ENCODE assay signal across 1 cellular context in the genomic region with DNA sequence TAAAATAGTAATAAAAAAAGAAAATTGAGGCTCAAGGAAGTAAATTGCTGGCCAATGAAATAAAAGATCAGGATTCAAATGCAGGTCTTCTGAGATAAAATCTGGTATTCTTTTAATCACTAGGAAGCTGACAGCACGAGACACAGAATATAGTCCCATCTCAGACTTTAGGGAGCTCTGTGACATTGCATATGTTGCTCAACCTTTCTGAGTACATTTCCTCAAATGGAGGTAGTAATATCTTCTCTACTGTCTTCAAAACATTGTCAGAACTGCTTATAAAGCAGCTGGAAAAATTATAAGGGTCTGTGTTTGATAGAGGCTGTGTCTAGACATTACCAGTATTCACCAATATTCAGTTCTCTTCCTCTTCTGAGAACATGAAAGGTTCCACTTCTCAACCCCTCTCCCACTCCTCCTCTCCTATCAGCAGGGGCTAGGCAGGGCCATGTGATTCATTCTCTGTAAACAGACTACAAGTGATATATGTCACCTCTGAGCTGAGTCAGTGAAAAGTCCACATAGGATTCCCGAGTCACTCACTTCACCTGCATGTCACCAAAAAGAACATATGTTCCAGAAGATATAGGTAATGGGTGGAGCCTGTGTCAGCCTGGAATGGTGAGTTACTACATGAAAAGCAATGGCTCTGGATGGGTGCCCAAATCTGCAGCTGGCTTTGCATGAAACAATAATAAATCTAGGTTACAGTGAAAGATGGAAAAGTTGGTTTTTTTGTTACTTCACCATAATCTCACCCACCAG.
TF ChIP-seq lines count a peak whose summit lies in the region.

No MANE protein-coding gene starts in this region.

TF ChIP-seq in K562, 482 proteins besides CTCF, POLR2A, EP300 and RAD21 (continued from another document and continues in another):
- TF ChIP-seq, protein P1, sequence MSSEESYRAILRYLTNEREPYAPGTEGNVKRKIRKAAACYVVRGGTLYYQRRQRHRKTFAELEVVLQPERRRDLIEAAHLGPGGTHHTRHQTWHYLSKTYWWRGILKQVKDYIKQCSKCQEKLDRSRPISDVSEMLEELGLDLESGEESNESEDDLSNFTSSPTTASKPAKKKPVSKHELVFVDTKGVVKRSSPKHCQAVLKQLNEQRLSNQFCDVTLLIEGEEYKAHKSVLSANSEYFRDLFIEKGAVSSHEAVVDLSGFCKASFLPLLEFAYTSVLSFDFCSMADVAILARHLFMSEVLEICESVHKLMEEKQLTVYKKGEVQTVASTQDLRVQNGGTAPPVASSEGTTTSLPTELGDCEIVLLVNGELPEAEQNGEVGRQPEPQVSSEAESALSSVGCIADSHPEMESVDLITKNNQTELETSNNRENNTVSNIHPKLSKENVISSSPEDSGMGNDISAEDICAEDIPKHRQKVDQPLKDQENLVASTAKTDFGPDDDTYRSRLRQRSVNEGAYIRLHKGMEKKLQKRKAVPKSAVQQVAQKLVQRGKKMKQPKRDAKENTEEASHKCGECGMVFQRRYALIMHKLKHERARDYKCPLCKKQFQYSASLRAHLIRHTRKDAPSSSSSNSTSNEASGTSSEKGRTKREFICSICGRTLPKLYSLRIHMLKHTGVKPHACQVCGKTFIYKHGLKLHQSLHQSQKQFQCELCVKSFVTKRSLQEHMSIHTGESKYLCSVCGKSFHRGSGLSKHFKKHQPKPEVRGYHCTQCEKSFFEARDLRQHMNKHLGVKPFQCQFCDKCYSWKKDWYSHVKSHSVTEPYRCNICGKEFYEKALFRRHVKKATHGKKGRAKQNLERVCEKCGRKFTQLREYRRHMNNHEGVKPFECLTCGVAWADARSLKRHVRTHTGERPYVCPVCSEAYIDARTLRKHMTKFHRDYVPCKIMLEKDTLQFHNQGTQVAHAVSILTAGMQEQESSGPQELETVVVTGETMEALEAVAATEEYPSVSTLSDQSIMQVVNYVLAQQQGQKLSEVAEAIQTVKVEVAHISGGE (CRISPR knock-in tag; IDR thresholded peaks at IDR 0.05), result no peak; a peak in 1 of 6 replicates
- TF ChIP-seq, protein P2, sequence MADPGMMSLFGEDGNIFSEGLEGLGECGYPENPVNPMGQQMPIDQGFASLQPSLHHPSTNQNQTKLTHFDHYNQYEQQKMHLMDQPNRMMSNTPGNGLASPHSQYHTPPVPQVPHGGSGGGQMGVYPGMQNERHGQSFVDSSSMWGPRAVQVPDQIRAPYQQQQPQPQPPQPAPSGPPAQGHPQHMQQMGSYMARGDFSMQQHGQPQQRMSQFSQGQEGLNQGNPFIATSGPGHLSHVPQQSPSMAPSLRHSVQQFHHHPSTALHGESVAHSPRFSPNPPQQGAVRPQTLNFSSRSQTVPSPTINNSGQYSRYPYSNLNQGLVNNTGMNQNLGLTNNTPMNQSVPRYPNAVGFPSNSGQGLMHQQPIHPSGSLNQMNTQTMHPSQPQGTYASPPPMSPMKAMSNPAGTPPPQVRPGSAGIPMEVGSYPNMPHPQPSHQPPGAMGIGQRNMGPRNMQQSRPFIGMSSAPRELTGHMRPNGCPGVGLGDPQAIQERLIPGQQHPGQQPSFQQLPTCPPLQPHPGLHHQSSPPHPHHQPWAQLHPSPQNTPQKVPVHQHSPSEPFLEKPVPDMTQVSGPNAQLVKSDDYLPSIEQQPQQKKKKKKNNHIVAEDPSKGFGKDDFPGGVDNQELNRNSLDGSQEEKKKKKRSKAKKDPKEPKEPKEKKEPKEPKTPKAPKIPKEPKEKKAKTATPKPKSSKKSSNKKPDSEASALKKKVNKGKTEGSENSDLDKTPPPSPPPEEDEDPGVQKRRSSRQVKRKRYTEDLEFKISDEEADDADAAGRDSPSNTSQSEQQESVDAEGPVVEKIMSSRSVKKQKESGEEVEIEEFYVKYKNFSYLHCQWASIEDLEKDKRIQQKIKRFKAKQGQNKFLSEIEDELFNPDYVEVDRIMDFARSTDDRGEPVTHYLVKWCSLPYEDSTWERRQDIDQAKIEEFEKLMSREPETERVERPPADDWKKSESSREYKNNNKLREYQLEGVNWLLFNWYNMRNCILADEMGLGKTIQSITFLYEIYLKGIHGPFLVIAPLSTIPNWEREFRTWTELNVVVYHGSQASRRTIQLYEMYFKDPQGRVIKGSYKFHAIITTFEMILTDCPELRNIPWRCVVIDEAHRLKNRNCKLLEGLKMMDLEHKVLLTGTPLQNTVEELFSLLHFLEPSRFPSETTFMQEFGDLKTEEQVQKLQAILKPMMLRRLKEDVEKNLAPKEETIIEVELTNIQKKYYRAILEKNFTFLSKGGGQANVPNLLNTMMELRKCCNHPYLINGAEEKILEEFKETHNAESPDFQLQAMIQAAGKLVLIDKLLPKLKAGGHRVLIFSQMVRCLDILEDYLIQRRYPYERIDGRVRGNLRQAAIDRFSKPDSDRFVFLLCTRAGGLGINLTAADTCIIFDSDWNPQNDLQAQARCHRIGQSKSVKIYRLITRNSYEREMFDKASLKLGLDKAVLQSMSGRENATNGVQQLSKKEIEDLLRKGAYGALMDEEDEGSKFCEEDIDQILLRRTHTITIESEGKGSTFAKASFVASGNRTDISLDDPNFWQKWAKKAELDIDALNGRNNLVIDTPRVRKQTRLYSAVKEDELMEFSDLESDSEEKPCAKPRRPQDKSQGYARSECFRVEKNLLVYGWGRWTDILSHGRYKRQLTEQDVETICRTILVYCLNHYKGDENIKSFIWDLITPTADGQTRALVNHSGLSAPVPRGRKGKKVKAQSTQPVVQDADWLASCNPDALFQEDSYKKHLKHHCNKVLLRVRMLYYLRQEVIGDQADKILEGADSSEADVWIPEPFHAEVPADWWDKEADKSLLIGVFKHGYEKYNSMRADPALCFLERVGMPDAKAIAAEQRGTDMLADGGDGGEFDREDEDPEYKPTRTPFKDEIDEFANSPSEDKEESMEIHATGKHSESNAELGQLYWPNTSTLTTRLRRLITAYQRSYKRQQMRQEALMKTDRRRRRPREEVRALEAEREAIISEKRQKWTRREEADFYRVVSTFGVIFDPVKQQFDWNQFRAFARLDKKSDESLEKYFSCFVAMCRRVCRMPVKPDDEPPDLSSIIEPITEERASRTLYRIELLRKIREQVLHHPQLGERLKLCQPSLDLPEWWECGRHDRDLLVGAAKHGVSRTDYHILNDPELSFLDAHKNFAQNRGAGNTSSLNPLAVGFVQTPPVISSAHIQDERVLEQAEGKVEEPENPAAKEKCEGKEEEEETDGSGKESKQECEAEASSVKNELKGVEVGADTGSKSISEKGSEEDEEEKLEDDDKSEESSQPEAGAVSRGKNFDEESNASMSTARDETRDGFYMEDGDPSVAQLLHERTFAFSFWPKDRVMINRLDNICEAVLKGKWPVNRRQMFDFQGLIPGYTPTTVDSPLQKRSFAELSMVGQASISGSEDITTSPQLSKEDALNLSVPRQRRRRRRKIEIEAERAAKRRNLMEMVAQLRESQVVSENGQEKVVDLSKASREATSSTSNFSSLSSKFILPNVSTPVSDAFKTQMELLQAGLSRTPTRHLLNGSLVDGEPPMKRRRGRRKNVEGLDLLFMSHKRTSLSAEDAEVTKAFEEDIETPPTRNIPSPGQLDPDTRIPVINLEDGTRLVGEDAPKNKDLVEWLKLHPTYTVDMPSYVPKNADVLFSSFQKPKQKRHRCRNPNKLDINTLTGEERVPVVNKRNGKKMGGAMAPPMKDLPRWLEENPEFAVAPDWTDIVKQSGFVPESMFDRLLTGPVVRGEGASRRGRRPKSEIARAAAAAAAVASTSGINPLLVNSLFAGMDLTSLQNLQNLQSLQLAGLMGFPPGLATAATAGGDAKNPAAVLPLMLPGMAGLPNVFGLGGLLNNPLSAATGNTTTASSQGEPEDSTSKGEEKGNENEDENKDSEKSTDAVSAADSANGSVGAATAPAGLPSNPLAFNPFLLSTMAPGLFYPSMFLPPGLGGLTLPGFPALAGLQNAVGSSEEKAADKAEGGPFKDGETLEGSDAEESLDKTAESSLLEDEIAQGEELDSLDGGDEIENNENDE (IDR thresholded peaks at IDR 0.05; ENCODE audit: low read depth, low read length), result no peak
- no peak for TF ChIP-seq SRSF3 (IDR thresholded peaks at IDR 0.05; ENCODE audit: insufficient read depth, low read length)
- TF ChIP-seq PRMT5 (CRISPR knock-in tag; IDR thresholded peaks at IDR 0.05), result no peak
- TF ChIP-seq NUFIP1 (IDR thresholded peaks at IDR 0.05; ENCODE audit: partially characterized antibody), result no peak
- TF ChIP-seq RBM39 (optimal IDR thresholded peaks at IDR 0.05; ENCODE audit: low read depth, low read length), result no peak
- no peak for TF ChIP-seq RFX5 (IDR thresholded peaks at IDR 0.05; ENCODE audit: low read depth, low read length)
- TF ChIP-seq GABPA (tag; conservative IDR thresholded peaks at IDR 0.05; ENCODE audit: low read depth), result no peak
- TF ChIP-seq FOXM1 (IDR thresholded peaks at IDR 0.05; ENCODE audit: low read depth), result no peak; the same call in 1 of the 2 replicates
- no peak for TF ChIP-seq FOXM1 (CRISPR knock-in tag; IDR thresholded peaks at IDR 0.05; ENCODE audit: low read depth)
- TF ChIP-seq TAF9B (IDR thresholded peaks at IDR 0.05; ENCODE audit: partially characterized antibody), result peak; percentile 86
- peak; percentile 48; the same call in 1 of the 2 replicates for TF ChIP-seq KLF16 (IDR thresholded peaks at IDR 0.05)
- TF ChIP-seq DDX20 (tag; IDR thresholded peaks at IDR 0.05; ENCODE audit: low read depth), result no peak
- TF ChIP-seq BMI1 (IDR thresholded peaks at IDR 0.05; ENCODE audit: low read length), result no peak
- TF ChIP-seq ATF1 (CRISPR knock-in tag; IDR thresholded peaks at IDR 0.05), result no peak
- TF ChIP-seq ATF1 (tag; IDR thresholded peaks at IDR 0.05), result no peak
- peak; percentile 87 for TF ChIP-seq CBFA2T2 (conservative IDR thresholded peaks at IDR 0.05)
- TF ChIP-seq, protein P3, sequence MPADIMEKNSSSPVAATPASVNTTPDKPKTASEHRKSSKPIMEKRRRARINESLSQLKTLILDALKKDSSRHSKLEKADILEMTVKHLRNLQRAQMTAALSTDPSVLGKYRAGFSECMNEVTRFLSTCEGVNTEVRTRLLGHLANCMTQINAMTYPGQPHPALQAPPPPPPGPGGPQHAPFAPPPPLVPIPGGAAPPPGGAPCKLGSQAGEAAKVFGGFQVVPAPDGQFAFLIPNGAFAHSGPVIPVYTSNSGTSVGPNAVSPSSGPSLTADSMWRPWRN (IDR thresholded peaks at IDR 0.05; ENCODE audit: low read depth), result no peak
- TF ChIP-seq PTBP1 (IDR thresholded peaks at IDR 0.05; ENCODE audit: low read depth, low read length), result no peak
- TF ChIP-seq PPARD (CRISPR knock-in tag; IDR thresholded peaks at IDR 0.05), result no peak
- TF ChIP-seq NCOA6 (IDR thresholded peaks at IDR 0.05), result no peak
- TF ChIP-seq NCOR1 (IDR thresholded peaks at IDR 0.05), result peak; percentile 81
- TF ChIP-seq ZNF695 (CRISPR knock-in tag; IDR thresholded peaks at IDR 0.05), result no peak
- TF ChIP-seq CBX8 (IDR thresholded peaks at IDR 0.05; ENCODE audit: borderline replicate concordance, extremely low read depth, low read depth, low read length, poor library complexity, severe bottlenecking), result no peak
- TF ChIP-seq GABPB1 (CRISPR knock-in tag; IDR thresholded peaks at IDR 0.05), result no peak
- no peak for TF ChIP-seq NFRKB (IDR thresholded peaks at IDR 0.05; ENCODE audit: low read depth)
- peak; percentile 94 for TF ChIP-seq NFIC (IDR thresholded peaks at IDR 0.05)
- no peak for TF ChIP-seq MBD2 (IDR thresholded peaks at IDR 0.05; ENCODE audit: borderline replicate concordance, low read depth)
- no peak for TF ChIP-seq ZNF134 (CRISPR knock-in tag; conservative IDR thresholded peaks at IDR 0.05)
- TF ChIP-seq SMARCE1 (IDR thresholded peaks at IDR 0.05), result peak; percentile 89
- no peak for TF ChIP-seq CHD2 (IDR thresholded peaks at IDR 0.05; ENCODE audit: low read depth, low read length)
- no peak for TF ChIP-seq HCFC1 (IDR thresholded peaks at IDR 0.05; ENCODE audit: low read depth, low read length)
- TF ChIP-seq ZZZ3 (IDR thresholded peaks at IDR 0.05), result no peak
- no peak for TF ChIP-seq CHCHD3 (CRISPR knock-in tag; IDR thresholded peaks at IDR 0.05)
- TF ChIP-seq EGR1 (conservative IDR thresholded peaks at IDR 0.05), result peak; percentile 34; the same call in 1 of the 2 replicates
- no peak for TF ChIP-seq ZNF184 (CRISPR knock-in tag; IDR thresholded peaks at IDR 0.05)
- no peak for TF ChIP-seq PHB (CRISPR knock-in tag; IDR thresholded peaks at IDR 0.05)
- TF ChIP-seq CHD4 (IDR thresholded peaks at IDR 0.05; ENCODE audit: insufficient read depth, insufficient replicate concordance, low read depth, low read length, poor library complexity, severe bottlenecking), result no peak
- TF ChIP-seq POLR2B (IDR thresholded peaks at IDR 0.05; ENCODE audit: low read depth, partially characterized antibody), result no peak
- TF ChIP-seq KLF10 (CRISPR knock-in tag; IDR thresholded peaks at IDR 0.05), result no peak
- TF ChIP-seq MTA1 (IDR thresholded peaks at IDR 0.05; ENCODE audit: borderline replicate concordance), result 0 out of 2 replicates have a peak, but pooled peaks have one; percentile 43
- no peak for TF ChIP-seq ZNF77 (CRISPR knock-in tag; IDR thresholded peaks at IDR 0.05)
- TF ChIP-seq RB1 (IDR thresholded peaks at IDR 0.05; ENCODE audit: low read depth), result no peak
- no peak for TF ChIP-seq DIDO1 (tag; IDR thresholded peaks at IDR 0.05; ENCODE audit: low read depth)
- no peak for TF ChIP-seq EWSR1 (IDR thresholded peaks at IDR 0.05; ENCODE audit: borderline replicate concordance, low read depth, partially characterized antibody)
- no peak for TF ChIP-seq NR3C1 (CRISPR knock-in tag; IDR thresholded peaks at IDR 0.05)
- no peak for TF ChIP-seq ZNF24 (IDR thresholded peaks at IDR 0.05)
- no peak for TF ChIP-seq SNIP1 (IDR thresholded peaks at IDR 0.05; ENCODE audit: low read depth)
- peak; percentile 75 for TF ChIP-seq MAFF (IDR thresholded peaks at IDR 0.05; ENCODE audit: low read length)
- no peak for TF ChIP-seq PYGO2 (tag; IDR thresholded peaks at IDR 0.05)
- no peak for TF ChIP-seq KLF13 (tag; IDR thresholded peaks at IDR 0.05; ENCODE audit: borderline replicate concordance, low read depth)
